ENCODE assay signal across 1 cellular context in genomic region chr2:171089489-171089888, GRCh38.
A peak's percentile ranks its signal among the peaks of the same experiment; 100 is the strongest.
TF ChIP-seq lines count a peak whose summit lies in the region.

No MANE protein-coding gene starts in this region.

TF ChIP-seq in HepG2, 621 proteins besides CTCF, POLR2A, EP300 and RAD21 (continued from another document):
- TF ChIP-seq ZFP91 (CRISPR knock-in tag; IDR thresholded peaks at IDR 0.05; ENCODE audit: borderline replicate concordance) (no peak), DMTF1 (CRISPR knock-in tag; IDR thresholded peaks at IDR 0.05) (no peak), ZNF652 (CRISPR knock-in tag; IDR thresholded peaks at IDR 0.05; ENCODE audit: borderline replicate concordance, low read depth) (no peak), MEIS2 (CRISPR knock-in tag; IDR thresholded peaks at IDR 0.05) (no peak), MED1 (CRISPR knock-in tag; IDR thresholded peaks at IDR 0.05) (no peak), TARDBP (CRISPR knock-in tag; IDR thresholded peaks at IDR 0.05) (no peak), SIX4 (CRISPR knock-in tag; IDR thresholded peaks at IDR 0.05) (peak; percentile 95), ZBTB14 (CRISPR knock-in tag; IDR thresholded peaks at IDR 0.05) (no peak), ZNF331 (CRISPR knock-in tag; IDR thresholded peaks at IDR 0.05) (peak; percentile 36; the same call in 1 of the 2 replicates), ZBTB43 (CRISPR knock-in tag; conservative IDR thresholded peaks at IDR 0.05) (no peak), ZSCAN30 (CRISPR knock-in tag; IDR thresholded peaks at IDR 0.05) (no peak), ELF1 (CRISPR knock-in tag; IDR thresholded peaks at IDR 0.05) (no peak), PPARG (CRISPR knock-in tag; conservative IDR thresholded peaks at IDR 0.05) (peak; percentile 88), ZNF17 (CRISPR knock-in tag; IDR thresholded peaks at IDR 0.05) (no peak), TAF1 (CRISPR knock-in tag; IDR thresholded peaks at IDR 0.05) (no peak), MTF1 (CRISPR knock-in tag; IDR thresholded peaks at IDR 0.05) (no peak)
- TF ChIP-seq, protein P1, sequence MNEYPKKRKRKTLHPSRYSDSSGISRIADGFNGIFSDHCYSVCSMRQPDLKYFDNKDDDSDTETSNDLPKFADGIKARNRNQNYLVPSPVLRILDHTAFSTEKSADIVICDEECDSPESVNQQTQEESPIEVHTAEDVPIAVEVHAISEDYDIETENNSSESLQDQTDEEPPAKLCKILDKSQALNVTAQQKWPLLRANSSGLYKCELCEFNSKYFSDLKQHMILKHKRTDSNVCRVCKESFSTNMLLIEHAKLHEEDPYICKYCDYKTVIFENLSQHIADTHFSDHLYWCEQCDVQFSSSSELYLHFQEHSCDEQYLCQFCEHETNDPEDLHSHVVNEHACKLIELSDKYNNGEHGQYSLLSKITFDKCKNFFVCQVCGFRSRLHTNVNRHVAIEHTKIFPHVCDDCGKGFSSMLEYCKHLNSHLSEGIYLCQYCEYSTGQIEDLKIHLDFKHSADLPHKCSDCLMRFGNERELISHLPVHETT (CRISPR knock-in tag; conservative IDR thresholded peaks at IDR 0.05), result no peak
- TF ChIP-seq, protein P2, sequence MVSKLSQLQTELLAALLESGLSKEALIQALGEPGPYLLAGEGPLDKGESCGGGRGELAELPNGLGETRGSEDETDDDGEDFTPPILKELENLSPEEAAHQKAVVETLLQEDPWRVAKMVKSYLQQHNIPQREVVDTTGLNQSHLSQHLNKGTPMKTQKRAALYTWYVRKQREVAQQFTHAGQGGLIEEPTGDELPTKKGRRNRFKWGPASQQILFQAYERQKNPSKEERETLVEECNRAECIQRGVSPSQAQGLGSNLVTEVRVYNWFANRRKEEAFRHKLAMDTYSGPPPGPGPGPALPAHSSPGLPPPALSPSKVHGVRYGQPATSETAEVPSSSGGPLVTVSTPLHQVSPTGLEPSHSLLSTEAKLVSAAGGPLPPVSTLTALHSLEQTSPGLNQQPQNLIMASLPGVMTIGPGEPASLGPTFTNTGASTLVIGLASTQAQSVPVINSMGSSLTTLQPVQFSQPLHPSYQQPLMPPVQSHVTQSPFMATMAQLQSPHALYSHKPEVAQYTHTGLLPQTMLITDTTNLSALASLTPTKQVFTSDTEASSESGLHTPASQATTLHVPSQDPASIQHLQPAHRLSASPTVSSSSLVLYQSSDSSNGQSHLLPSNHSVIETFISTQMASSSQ (IDR thresholded peaks at IDR 0.05; ENCODE audit: low read depth), result peak; percentile 49; the same call in 1 of the 2 replicates
- TF ChIP-seq, protein P2 (CRISPR knock-in tag; IDR thresholded peaks at IDR 0.05; ENCODE audit: borderline replicate concordance), result peak; percentile 21; the same call in 1 of the 2 replicates
- TF ChIP-seq, protein P3, sequence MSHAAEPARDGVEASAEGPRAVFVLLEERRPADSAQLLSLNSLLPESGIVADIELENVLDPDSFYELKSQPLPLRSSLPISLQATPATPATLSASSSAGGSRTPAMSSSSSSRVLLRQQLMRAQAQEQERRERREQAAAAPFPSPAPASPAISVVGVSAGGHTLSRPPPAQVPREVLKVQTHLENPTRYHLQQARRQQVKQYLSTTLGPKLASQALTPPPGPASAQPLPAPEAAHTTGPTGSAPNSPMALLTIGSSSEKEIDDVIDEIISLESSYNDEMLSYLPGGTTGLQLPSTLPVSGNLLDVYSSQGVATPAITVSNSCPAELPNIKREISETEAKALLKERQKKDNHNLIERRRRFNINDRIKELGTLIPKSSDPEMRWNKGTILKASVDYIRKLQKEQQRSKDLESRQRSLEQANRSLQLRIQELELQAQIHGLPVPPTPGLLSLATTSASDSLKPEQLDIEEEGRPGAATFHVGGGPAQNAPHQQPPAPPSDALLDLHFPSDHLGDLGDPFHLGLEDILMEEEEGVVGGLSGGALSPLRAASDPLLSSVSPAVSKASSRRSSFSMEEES (CRISPR knock-in tag; IDR thresholded peaks at IDR 0.05), result peak; percentile 50; the same call in 1 of the 2 replicates
